In the genomic region with DNA sequence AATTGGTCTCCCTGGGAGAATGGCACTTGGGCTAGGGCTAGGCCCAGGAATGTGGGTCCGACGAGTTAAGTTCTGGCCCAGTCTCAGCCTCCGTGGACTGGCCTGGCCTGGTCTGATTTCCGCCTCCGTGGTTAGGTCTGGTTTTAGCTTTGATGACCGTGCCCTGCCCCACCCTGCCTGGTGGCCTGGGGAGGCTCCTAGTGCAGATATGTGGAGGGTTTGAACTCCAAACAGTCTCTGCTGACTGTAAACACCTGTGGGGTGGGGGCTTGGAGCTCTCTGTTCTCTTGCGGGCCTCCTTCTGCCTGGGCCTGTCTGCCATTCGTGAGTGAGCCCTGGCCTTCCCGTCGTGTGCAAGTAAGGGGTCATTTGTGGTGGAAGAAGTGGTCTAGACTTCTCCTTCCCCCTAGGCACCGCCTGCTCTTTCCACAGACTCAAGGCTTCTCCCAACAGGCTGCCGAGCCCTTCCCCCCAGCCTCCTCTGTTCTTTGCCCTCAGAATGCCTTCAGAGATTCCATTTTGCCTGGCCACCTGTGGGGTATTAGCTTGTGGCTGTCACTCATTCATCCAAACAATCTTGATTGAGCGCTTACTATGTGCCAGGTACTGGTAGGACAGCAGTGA, we compare ENCODE assay signal across 6 cellular contexts. TPM values are rescaled to one million over a fixed set of nuclear protein-coding genes. Genes with fewer than 3 reads are reported as not detected.
DNase-seq lines count a peak whose midpoint lies in the region; ATAC-seq and TF ChIP-seq lines count a peak whose summit lies in the region.

No MANE protein-coding gene starts in this region.

- H3K9me3 ChIP-seq in MG63 (no peaks in the 10 kb centered on the region), ectodermal cell (ENCODE audit: control insufficient read depth, low read length) (no peaks in the 10 kb centered on the region)

- TF ChIP-seq CTCF in retinal pigment epithelial cell (conservative IDR thresholded peaks at IDR 0.05; ENCODE audit: low read depth, low read length) = no peak

- 64 to 70% methylated on average over 11 to 13 of the region's 13 CpGs for WGBS in ectodermal cell, 2 experiments

- peak overlapping the region; percentile 95 for H3K4me3 ChIP-seq in MG63
- peak overlapping the region; percentile 90 for H3K4me3 ChIP-seq in ectodermal cell (ENCODE audit: insufficient read depth, low read depth, low read length)
- H3K4me3 ChIP-seq in retinal pigment epithelial cell (ENCODE audit: low read length) = peak overlapping the region; percentile 91

- DNase-seq in MG63 (no peak), retinal pigment epithelial cell (ENCODE audit: low read depth) (no peak), epidermal melanocyte (ENCODE audit: insufficient read length, low spot score) (no peak)

- H3K36me3 ChIP-seq in MG63 (peaks cover 22% of the 10 kb centered on the region), ectodermal cell (ENCODE audit: control insufficient read depth, insufficient read depth, low read length) (no peaks in the 10 kb centered on the region)

- no peaks in the 10 kb centered on the region for H3K27me3 ChIP-seq in MG63
- H3K27me3 ChIP-seq in ectodermal cell (ENCODE audit: control insufficient read depth, insufficient read depth, low read length, poor library complexity, severe bottlenecking) = no peaks in the 10 kb centered on the region

- ATAC-seq in HG02973 (IDR thresholded peaks at IDR 0.05; ENCODE audit: unreplicated experiment) (no peak), HG02571 (IDR thresholded peaks at IDR 0.05; ENCODE audit: unreplicated experiment) (no peak)

- no peak overlapping the region for H3K27ac ChIP-seq in ectodermal cell (ENCODE audit: insufficient read depth, low read depth, low read length, poor library complexity, severe bottlenecking)

- H3K4me1 ChIP-seq in ectodermal cell (ENCODE audit: control insufficient read depth, insufficient read depth, low read length) = peaks cover 41% of the 10 kb centered on the region

RNA-seq across cellular contexts. Expression of a gene that starts 1.5 kb away (rescaled TPM):
- 15.0 and 19.4 TPM in 2 replicates for total RNA-seq in MG63 (2014; rRNA removed; shearing (Covaris generic); ENCODE audit: low replicate concordance)
- polyA plus RNA-seq in ectodermal cell (2013, experiment 1 of 4) = 193 TPM
- polyA plus RNA-seq in ectodermal cell (2013, experiment 2 of 4) = 182 TPM
- polyA plus RNA-seq in ectodermal cell (2013, experiment 3 of 4) = 196 TPM
- 224 TPM for polyA plus RNA-seq in ectodermal cell (2013, experiment 4 of 4)

RNA-seq across cellular contexts. Expression of a gene that starts 4.9 kb away (rescaled TPM):
- total RNA-seq in MG63 (2014; rRNA removed; shearing (Covaris generic); ENCODE audit: low replicate concordance) = 15.8 and 25.9 TPM in 2 replicates
- 38.7 TPM for polyA plus RNA-seq in ectodermal cell (2013, experiment 1 of 4)
- 42.6 TPM for polyA plus RNA-seq in ectodermal cell (2013, experiment 2 of 4)
- 31.2 TPM for polyA plus RNA-seq in ectodermal cell (2013, experiment 3 of 4)
- polyA plus RNA-seq in ectodermal cell (2013, experiment 4 of 4) = 29.5 TPM

RNA-seq across cellular contexts. Expression of a gene that starts 15.9 kb away (rescaled TPM):
- total RNA-seq in MG63 (2014; rRNA removed; shearing (Covaris generic); ENCODE audit: low replicate concordance) = not detected in 2 replicates
- polyA plus RNA-seq in ectodermal cell (2013, experiment 1 of 4) = not detected
- not detected for polyA plus RNA-seq in ectodermal cell (2013, experiment 2 of 4)
- not detected for polyA plus RNA-seq in ectodermal cell (2013, experiment 3 of 4)
- not detected for polyA plus RNA-seq in ectodermal cell (2013, experiment 4 of 4)

RNA-seq across cellular contexts. Expression of a gene that starts 22.5 kb away (rescaled TPM):
- 6.6 and 7.6 TPM in 2 replicates for total RNA-seq in MG63 (2014; rRNA removed; shearing (Covaris generic); ENCODE audit: low replicate concordance)
- polyA plus RNA-seq in ectodermal cell (2013, experiment 1 of 4) = 22.7 TPM
- 25.5 TPM for polyA plus RNA-seq in ectodermal cell (2013, experiment 2 of 4)
- polyA plus RNA-seq in ectodermal cell (2013, experiment 3 of 4) = 14.7 TPM
- 17.5 TPM for polyA plus RNA-seq in ectodermal cell (2013, experiment 4 of 4)

RNA-seq across cellular contexts. Expression of a gene that starts 40.4 kb away (rescaled TPM):
- 12.9 and 14.8 TPM in 2 replicates for total RNA-seq in MG63 (2014; rRNA removed; shearing (Covaris generic); ENCODE audit: low replicate concordance)
- polyA plus RNA-seq in ectodermal cell (2013, experiment 1 of 4) = 11.5 TPM
- polyA plus RNA-seq in ectodermal cell (2013, experiment 2 of 4) = 11.1 TPM
- 8.4 TPM for polyA plus RNA-seq in ectodermal cell (2013, experiment 3 of 4)
- polyA plus RNA-seq in ectodermal cell (2013, experiment 4 of 4) = 9.3 TPM
